ENCODE assay signal across 8 cellular contexts in genomic region chr17:48908047-48908843, GRCh38. TPM values are rescaled to one million over a fixed set of nuclear protein-coding genes. Genes with fewer than 3 reads are reported as not detected.
DNase-seq lines count a peak whose midpoint lies in the region; ATAC-seq and TF ChIP-seq lines count a peak whose summit lies in the region.

TSS of gene UBE2Z (plus strand) at chr17:48908407. CDS start at chr17:48908504, 97 bp downstream.

- peak; percentile 38 for TF ChIP-seq CTCF in MM.1S (IDR thresholded peaks at IDR 0.05; ENCODE audit: low read length)
- peak; percentile 59 for TF ChIP-seq CTCF in foreskin keratinocyte (conservative IDR thresholded peaks at IDR 0.05)

- peaks cover 6% of the 10 kb centered on the region; the same call in 1 of the 2 replicates for H3F3A ChIP-seq in MM.1S (ENCODE audit: insufficient read depth, low read length)

- peak within 1 kb of the TSS; percentile 99 for H3K4me2 ChIP-seq in MM.1S (ENCODE audit: low read depth, low read length)

- H3K36me3 ChIP-seq in HAP-1 (replicated peaks) (peaks cover 38% of the 10 kb centered on the region), MM.1S (replicated peaks; ENCODE audit: insufficient read depth, low read length) (0 out of 2 replicates have a peak, but pooled peaks cover 3% of the 10 kb centered on the region), neuron (ENCODE audit: insufficient read depth, low read length) (peaks cover 30% of the 10 kb centered on the region), subcutaneous abdominal adipose tissue (ENCODE audit: control insufficient read depth in 5 of 5, insufficient read depth in 5 of 5, low read length in 5 of 5) (peaks cover 8 to 23% (median 18%) of the 10 kb centered on the region in 5 donors)

- no peaks in the 10 kb centered on the region for H3K9me2 ChIP-seq in MM.1S (replicated peaks; ENCODE audit: insufficient read depth, low read length)

- no peaks in the 10 kb centered on the region for H4K20me1 ChIP-seq in MM.1S (ENCODE audit: insufficient read depth, low read length)

- H2AFZ ChIP-seq in MM.1S (ENCODE audit: low read length), result peak within 1 kb of the TSS; percentile 77
- H2AFZ ChIP-seq in neuron (ENCODE audit: low read depth, low read length), result peak within 1 kb of the TSS; percentile 42

- peak within 1 kb of the TSS; percentile 69 for H3K27ac ChIP-seq in MM.1S (ENCODE audit: low read length)
- H3K27ac ChIP-seq in foreskin keratinocyte, result peak within 1 kb of the TSS; percentile 97
- H3K27ac ChIP-seq in subcutaneous abdominal adipose tissue (ENCODE audit: low read depth, low read length), result peak within 1 kb of the TSS; percentile 75

- ATAC-seq in foreskin keratinocyte, result peak; percentile 84

- in situ Hi-C loops in HAP-1 (cut with MboI; ENCODE audit: low sequenced_read_pairs), result no loop called here

- H3K27me3 ChIP-seq in HAP-1 (ENCODE audit: low read depth) (no peaks in the 10 kb centered on the region), MM.1S (replicated peaks; ENCODE audit: insufficient read depth, low read length) (no peaks in the 10 kb centered on the region), foreskin keratinocyte (no peaks in the 10 kb centered on the region), neuron (ENCODE audit: insufficient read depth, low read length) (no peaks in the 10 kb centered on the region), subcutaneous abdominal adipose tissue (ENCODE audit: control insufficient read depth in 5 of 5, insufficient read depth in 4 of 5, low read length in 5 of 5) (no peaks in the 10 kb centered on the region)

- H3K9me3 ChIP-seq in HAP-1 (no peaks in the 10 kb centered on the region), MM.1S (replicated peaks; ENCODE audit: insufficient read depth, low read length) (no peaks in the 10 kb centered on the region), neuron (ENCODE audit: low read length) (no peaks in the 10 kb centered on the region), subcutaneous abdominal adipose tissue (ENCODE audit: control insufficient read depth in 5 of 5, low read length in 5 of 5) (no peaks in the 10 kb centered on the region)

- DNase-seq in GDM1 (lab: John Stamatoyannopoulos, UW), result peak; percentile 93
- peak; percentile 84 to 96 for DNase-seq in HAP-1 (ENCODE audit: low spot score in 2 of 2)
- DNase-seq in MM.1S, result peak; percentile 95
- peak; percentile 48 for DNase-seq in SIG-M5 (lab: John Stamatoyannopoulos, UW)
- DNase-seq in activated gamma-delta T cell treated with Interleukin-2 at 50 U/mL for 16 hours, result peak; percentile 88
- peak; percentile 86 to 93 for DNase-seq in foreskin keratinocyte

- H3K4me3 ChIP-seq in HAP-1 (peak within 1 kb of the TSS; percentile 45), MM.1S (ENCODE audit: low read length) (peak within 1 kb of the TSS; percentile 65), neuron (ENCODE audit: low read length) (peak within 1 kb of the TSS; percentile 80), subcutaneous abdominal adipose tissue (ENCODE audit: low read depth in 1 of 5, low read length in 5 of 5) (peak within 1 kb of the TSS; percentile 72 to 92 (median 82))

- H3K79me2 ChIP-seq in MM.1S (ENCODE audit: low read length), result peaks cover 47% of the 10 kb centered on the region

- peak within 1 kb of the TSS; percentile 81 for H3K9ac ChIP-seq in MM.1S (ENCODE audit: low read length)
- peak within 1 kb of the TSS; percentile 66 to 78 (median 76) for H3K9ac ChIP-seq in subcutaneous abdominal adipose tissue (ENCODE audit: low read length in 5 of 5)

- peaks cover 15% of the 10 kb centered on the region for H3K4me1 ChIP-seq in HAP-1
- peaks cover 10% of the 10 kb centered on the region for H3K4me1 ChIP-seq in MM.1S (ENCODE audit: low read length)
- peaks cover 15% of the 10 kb centered on the region for H3K4me1 ChIP-seq in foreskin keratinocyte
- peaks cover 25% of the 10 kb centered on the region for H3K4me1 ChIP-seq in neuron (ENCODE audit: insufficient read depth, low read length)
- peaks cover 3 to 32% (median 26%) of the 10 kb centered on the region in 5 donors for H3K4me1 ChIP-seq in subcutaneous abdominal adipose tissue (ENCODE audit: control insufficient read depth in 5 of 5, insufficient read depth in 5 of 5, low read length in 5 of 5)

RNA-seq across cellular contexts. Expression of gene UBE2Z, which starts in this region (rescaled TPM):
- total RNA-seq in foreskin keratinocyte, result 79.0 and 81.9 TPM in 2 replicates
- polyA plus RNA-seq in foreskin keratinocyte, result 56.1 and 61.8 TPM in 2 replicates

Comparison
In these comparisons a context has a peak if more than half of its experiments do, and no peak if none do; other contexts are left out.
1. Peak in every context shown above with its lines: DNase-seq, ATAC-seq, H3K4me3 ChIP-seq and H3K27ac ChIP-seq.